Comparison of ENCODE assay signal across 15 cellular contexts in genomic region chr3:58322793-58323192, GRCh38.
"Had no signal": no experiment of that assay in that cellular context is flagged by ENCODE, and none has a peak within 500 bp of the region (broad histone marks: within the 10 kb centered on the region; RNA-seq: fewer than 3 reads in every experiment).

No MANE protein-coding gene starts in this region.

- DNase-seq: activated CD4-positive, alpha-beta T cell treated with anti-CD3 and anti-CD28 coated beads for 48 hours; activated CD8-positive, alpha-beta memory T cell treated with anti-CD3 and anti-CD28 coated beads for 24 hours; activated effector memory CD4-positive, alpha-beta T cell treated with Interleukin-2 at 50 U/mL for 16 hours; colonic mucosa; effector CD4-positive, alpha-beta T cell; gastrocnemius medialis; kidney; small intestine; substantia nigra; T1000; trophoblast cell had no signal

- H3K36me3 ChIP-seq: colonic mucosa had no signal

- H3K9me3 ChIP-seq: colonic mucosa, gastrocnemius medialis had no signal

- H3K27ac Mint-ChIP-seq: mesothelial cell of epicardium had no signal

- H3K4me3 ChIP-seq: cardiac muscle cell, colonic mucosa, gastrocnemius medialis had no signal

- H3K27ac ChIP-seq: cardiac muscle cell, colonic mucosa, gastrocnemius medialis, VCaP had no signal

- H3K9me3 Mint-ChIP-seq: mesothelial cell of epicardium had no signal

- FAIRE-seq: kidney, small intestine had no signal

- H3K4me1 ChIP-seq: colonic mucosa had no signal

- H3K27me3 ChIP-seq: cardiac muscle cell, colonic mucosa, gastrocnemius medialis had no signal

- H3K79me2 ChIP-seq: parathyroid adenoma had no signal

- ATAC-seq: gastrocnemius medialis had no signal

- H3K4me3 Mint-ChIP-seq: mesothelial cell of epicardium had no signal

- H3K9ac ChIP-seq: parathyroid adenoma had no signal

- H2AFZ ChIP-seq: parathyroid adenoma had no signal
